25 cellular contexts compared by ENCODE assay signal in genomic region chr16:86050111-86050510, GRCh38.
A peak's percentile ranks its signal among the peaks of the same experiment; 100 is the strongest.
DNase-seq lines count a peak whose midpoint lies in the region; ATAC-seq, FAIRE-seq and TF ChIP-seq lines count a peak whose summit lies in the region.
"Had no signal": no experiment of that assay in that cellular context is flagged by ENCODE, and none has a peak within 500 bp of the region (broad histone marks: within the 10 kb centered on the region; RNA-seq: fewer than 3 reads in every experiment).

No MANE protein-coding gene starts in this region.

- WGBS in spleen, 5 donors = 82 to 91% (median 89%) methylated on average over 8 of the region's 8 CpGs

- H3K27me3 ChIP-seq in cardiac muscle cell (no peaks in the 10 kb centered on the region), spleen (replicated peaks in 1 of 7) (peaks cover 0 to 71% (median 7%) of the 10 kb centered on the region in 7 donors)

- no peak for ATAC-seq in Right ventricle myocardium superior (ENCODE audit: poor library complexity)
- ATAC-seq: A549; CD8-positive, alpha-beta T cell; GM12878 had no signal

- H3K4me3 ChIP-seq in cardiac muscle cell (no peak overlapping the region), kidney (ENCODE audit: low read length in 2 of 2) (no peak overlapping the region), spleen (no peak overlapping the region)
- H3K4me3 ChIP-seq: A549; BLaER1 treated with 17β-estradiol and CSF1 and Interleukin-3, amounts not matched to agents 10 nM and 100 nM; GM12878 had no signal

- peaks cover 65% of the 10 kb centered on the region for H3K27me3 Mint-ChIP-seq in chondrocyte (ENCODE audit: low read depth)

- FAIRE-seq in kidney (lab: Jason Lieb, UNC) = no peak
- FAIRE-seq: A549, D721Med, G401.6, GM12878, GM12892, GM18507 had no signal

- no peaks in the 10 kb centered on the region for H3K36me3 ChIP-seq in cardiac muscle cell
- no peaks in the 10 kb centered on the region for H3K36me3 ChIP-seq in kidney (ENCODE audit: control insufficient read depth in 1 of 2, insufficient read depth in 2 of 2, low read length in 2 of 2)
- H3K36me3 ChIP-seq in spleen = no peaks in the 10 kb centered on the region
- H3K36me3 ChIP-seq: BLaER1 treated with 17β-estradiol and CSF1 and Interleukin-3, amounts not matched to agents 10 nM and 100 nM had no signal

- no peak for TF ChIP-seq POLR2A in spleen (IDR thresholded peaks at IDR 0.05)

- H3K4me1 Mint-ChIP-seq in chondrocyte (ENCODE audit: low read depth) = no peaks in the 10 kb centered on the region

- no peak overlapping the region for H3K9ac ChIP-seq in kidney (ENCODE audit: low read length in 2 of 2)
- H3K9ac ChIP-seq: BLaER1 treated with 17β-estradiol and CSF1 and Interleukin-3, amounts not matched to agents 10 nM and 100 nM had no signal

- peak overlapping the region; percentile 30 for H3K27ac ChIP-seq in cardiac muscle cell
- no peak overlapping the region for H3K27ac ChIP-seq in kidney (ENCODE audit: low read depth in 2 of 2, low read length in 2 of 2)
- H3K27ac ChIP-seq in spleen = no peak overlapping the region
- H3K27ac ChIP-seq: 22Rv1; A549; BLaER1 treated with 17β-estradiol and CSF1 and Interleukin-3, amounts not matched to agents 10 nM and 100 nM; C4-2B had no signal

- TF ChIP-seq CTCF in cardiac muscle cell (IDR thresholded peaks at IDR 0.05; ENCODE audit: low read depth, low read length) (no peak), chondrocyte (IDR thresholded peaks at IDR 0.05) (no peak), kidney (IDR thresholded peaks at IDR 0.05; ENCODE audit: borderline replicate concordance, extremely low read depth, insufficient read depth) (no peak), spleen (IDR thresholded peaks at IDR 0.05 in 8 of 11, conservative IDR thresholded peaks at IDR 0.05 in 3 of 11) (no peak), GM10248 (IDR thresholded peaks at IDR 0.05; ENCODE audit: control extremely low read depth, extremely low read depth, low read depth, missing control alignments) (no peak)

- no peaks in the 10 kb centered on the region for H3K36me3 Mint-ChIP-seq in chondrocyte (ENCODE audit: low read depth)
- H3K36me3 Mint-ChIP-seq: CD8-positive, alpha-beta T cell had no signal

- no peak overlapping the region for H3K27ac Mint-ChIP-seq in chondrocyte (ENCODE audit: unreplicated experiment)
- H3K27ac Mint-ChIP-seq: B cell; CD4-positive, alpha-beta T cell; CD8-positive, alpha-beta T cell had no signal

- POLR2A ChIA-PET in GM10248 (lab: Yijun Ruan, JAX) = no interaction called here

- no peak for DNase-seq in cardiac muscle cell (ENCODE audit: low read depth in 1 of 2, low spot score in 1 of 2)
- no peak for DNase-seq in Right ventricle myocardium superior
- peak; percentile 26 for DNase-seq in chondrocyte (ENCODE audit: low spot score)
- peak; percentile 26 for DNase-seq in kidney
- DNase-seq in spleen = peak; percentile 14
- no peak for DNase-seq in activated CD4-positive, alpha-beta T cell treated with anti-CD3 and anti-CD28 coated beads for 4 hours
- no peak for DNase-seq in NCI-H2107 (lab: John Stamatoyannopoulos, UW)
- no peak for DNase-seq in GM10248 (ENCODE audit: extremely low spot score)
- DNase-seq: AML-193; Calu3; CD4-positive, alpha-beta T cell; CD8-positive, alpha-beta T cell; DMS79 treated with DMSO at 0.1 percent for 48 hours; GF-D8 had no signal

- intact Hi-C loops in Right ventricle myocardium superior (cut with DNase I) = no loop called here
- intact Hi-C loops in kidney (cut with DNase I) = no loop called here
- intact Hi-C loops in spleen (cut with DNase I; ENCODE audit: low total_unique reads) = no loop called here

- H3K4me3 Mint-ChIP-seq in chondrocyte (ENCODE audit: unreplicated experiment) = no peak overlapping the region
- H3K4me3 Mint-ChIP-seq: B cell; CD4-positive, alpha-beta T cell; CD8-positive, alpha-beta T cell had no signal

- CTCF ChIA-PET in GM10248 (lab: Yijun Ruan, JAX) = interaction anchor here (0.8 to 1.6 kb wide), 4 partner anchors 9 to 469 kb away, joined by 3 to 5 read pairs (median 4); no protein-coding TSS in a partner anchor

- H3K9me3 ChIP-seq in cardiac muscle cell (ENCODE audit: low read depth) = no peaks in the 10 kb centered on the region
- no peaks in the 10 kb centered on the region for H3K9me3 ChIP-seq in kidney (ENCODE audit: control insufficient read depth in 1 of 2, low read length in 2 of 2)
- no peaks in the 10 kb centered on the region for H3K9me3 ChIP-seq in spleen
- H3K9me3 ChIP-seq: A549; BLaER1 treated with 17β-estradiol and CSF1 and Interleukin-3, amounts not matched to agents 10 nM and 100 nM; Caco-2 had no signal

- peaks cover 27% of the 10 kb centered on the region for H3K4me1 ChIP-seq in cardiac muscle cell (ENCODE audit: low read depth)
- H3K4me1 ChIP-seq in kidney (ENCODE audit: control insufficient read depth in 1 of 2, insufficient read depth in 1 of 2, low read depth in 1 of 2, low read length in 2 of 2) = peaks cover 0 to 2% of the 10 kb centered on the region in 2 donors
- H3K4me1 ChIP-seq in spleen = peaks cover 0 to 7% (median 0%) of the 10 kb centered on the region in 6 donors
- H3K4me1 ChIP-seq: A549 had no signal

- H3K9me3 Mint-ChIP-seq in chondrocyte (ENCODE audit: low read depth) = no peaks in the 10 kb centered on the region
- H3K9me3 Mint-ChIP-seq: CD4-positive, alpha-beta T cell; CD8-positive, alpha-beta T cell had no signal

Comparison
In these comparisons a context has a peak if more than half of its experiments do, and no peak if none do; other contexts are left out.
1. DNase-seq: peak in chondrocyte (single experiment), kidney (single experiment) and spleen (single experiment); none in cardiac muscle cell (0 of 2), Right ventricle myocardium superior (single experiment), activated CD4-positive, alpha-beta T cell treated with anti-CD3 and anti-CD28 coated beads for 4 hours (0 of 2), NCI-H2107 (single experiment) and GM10248 (single experiment).